2 cellular contexts compared by ENCODE assay signal in the genomic region with DNA sequence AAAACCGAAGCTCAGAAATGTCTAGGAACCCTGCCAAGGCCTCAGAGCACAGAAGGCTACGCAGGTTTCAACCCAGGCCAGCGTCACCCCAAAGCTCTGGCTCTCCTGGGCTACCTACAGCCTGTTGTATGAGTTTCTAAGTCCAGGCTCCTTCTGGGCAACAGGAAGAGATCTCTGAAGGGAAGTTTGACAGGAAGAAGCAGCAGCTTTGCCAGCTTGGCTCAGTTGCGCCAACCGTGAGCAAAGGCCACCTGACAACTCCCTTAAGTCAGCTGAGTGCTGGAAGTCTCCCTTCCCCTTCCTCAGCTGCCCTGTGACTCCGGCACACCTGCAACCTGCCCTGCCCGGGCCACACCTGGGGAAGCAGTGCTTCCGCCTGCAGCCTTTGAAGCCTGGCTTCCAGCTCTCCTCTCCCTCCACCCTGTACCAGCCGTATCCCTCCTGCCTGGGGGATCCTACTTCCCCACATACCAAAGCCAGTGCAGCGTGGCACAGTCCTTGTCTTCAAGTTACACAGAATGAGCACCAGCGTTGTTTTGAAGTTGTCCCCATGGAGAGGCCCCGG.
TF ChIP-seq lines count a peak whose summit lies in the region.

No MANE protein-coding gene starts in this region.

TF ChIP-seq in Ishikawa, 13 proteins besides CTCF, POLR2A, EP300 and RAD21 (continued from another document):
- no peak for TF ChIP-seq CEBPB (IDR thresholded peaks at IDR 0.05)
- TF ChIP-seq, protein P1, sequence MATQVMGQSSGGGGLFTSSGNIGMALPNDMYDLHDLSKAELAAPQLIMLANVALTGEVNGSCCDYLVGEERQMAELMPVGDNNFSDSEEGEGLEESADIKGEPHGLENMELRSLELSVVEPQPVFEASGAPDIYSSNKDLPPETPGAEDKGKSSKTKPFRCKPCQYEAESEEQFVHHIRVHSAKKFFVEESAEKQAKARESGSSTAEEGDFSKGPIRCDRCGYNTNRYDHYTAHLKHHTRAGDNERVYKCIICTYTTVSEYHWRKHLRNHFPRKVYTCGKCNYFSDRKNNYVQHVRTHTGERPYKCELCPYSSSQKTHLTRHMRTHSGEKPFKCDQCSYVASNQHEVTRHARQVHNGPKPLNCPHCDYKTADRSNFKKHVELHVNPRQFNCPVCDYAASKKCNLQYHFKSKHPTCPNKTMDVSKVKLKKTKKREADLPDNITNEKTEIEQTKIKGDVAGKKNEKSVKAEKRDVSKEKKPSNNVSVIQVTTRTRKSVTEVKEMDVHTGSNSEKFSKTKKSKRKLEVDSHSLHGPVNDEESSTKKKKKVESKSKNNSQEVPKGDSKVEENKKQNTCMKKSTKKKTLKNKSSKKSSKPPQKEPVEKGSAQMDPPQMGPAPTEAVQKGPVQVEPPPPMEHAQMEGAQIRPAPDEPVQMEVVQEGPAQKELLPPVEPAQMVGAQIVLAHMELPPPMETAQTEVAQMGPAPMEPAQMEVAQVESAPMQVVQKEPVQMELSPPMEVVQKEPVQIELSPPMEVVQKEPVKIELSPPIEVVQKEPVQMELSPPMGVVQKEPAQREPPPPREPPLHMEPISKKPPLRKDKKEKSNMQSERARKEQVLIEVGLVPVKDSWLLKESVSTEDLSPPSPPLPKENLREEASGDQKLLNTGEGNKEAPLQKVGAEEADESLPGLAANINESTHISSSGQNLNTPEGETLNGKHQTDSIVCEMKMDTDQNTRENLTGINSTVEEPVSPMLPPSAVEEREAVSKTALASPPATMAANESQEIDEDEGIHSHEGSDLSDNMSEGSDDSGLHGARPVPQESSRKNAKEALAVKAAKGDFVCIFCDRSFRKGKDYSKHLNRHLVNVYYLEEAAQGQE (IDR thresholded peaks at IDR 0.05; ENCODE audit: low read depth): no peak
- TF ChIP-seq, protein P2, sequence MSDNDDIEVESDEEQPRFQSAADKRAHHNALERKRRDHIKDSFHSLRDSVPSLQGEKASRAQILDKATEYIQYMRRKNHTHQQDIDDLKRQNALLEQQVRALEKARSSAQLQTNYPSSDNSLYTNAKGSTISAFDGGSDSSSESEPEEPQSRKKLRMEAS (IDR thresholded peaks at IDR 0.05): 0 out of 2 replicates have a peak, but pooled peaks have one; percentile 53
- TF ChIP-seq TEAD4 (IDR thresholded peaks at IDR 0.05): peak; percentile 30
- no peak for TF ChIP-seq EGR1 (IDR thresholded peaks at IDR 0.05)

TF ChIP-seq in HepG2, 621 proteins besides CTCF, POLR2A, EP300 and RAD21 (continued from another document):
- TF ChIP-seq, protein P3, sequence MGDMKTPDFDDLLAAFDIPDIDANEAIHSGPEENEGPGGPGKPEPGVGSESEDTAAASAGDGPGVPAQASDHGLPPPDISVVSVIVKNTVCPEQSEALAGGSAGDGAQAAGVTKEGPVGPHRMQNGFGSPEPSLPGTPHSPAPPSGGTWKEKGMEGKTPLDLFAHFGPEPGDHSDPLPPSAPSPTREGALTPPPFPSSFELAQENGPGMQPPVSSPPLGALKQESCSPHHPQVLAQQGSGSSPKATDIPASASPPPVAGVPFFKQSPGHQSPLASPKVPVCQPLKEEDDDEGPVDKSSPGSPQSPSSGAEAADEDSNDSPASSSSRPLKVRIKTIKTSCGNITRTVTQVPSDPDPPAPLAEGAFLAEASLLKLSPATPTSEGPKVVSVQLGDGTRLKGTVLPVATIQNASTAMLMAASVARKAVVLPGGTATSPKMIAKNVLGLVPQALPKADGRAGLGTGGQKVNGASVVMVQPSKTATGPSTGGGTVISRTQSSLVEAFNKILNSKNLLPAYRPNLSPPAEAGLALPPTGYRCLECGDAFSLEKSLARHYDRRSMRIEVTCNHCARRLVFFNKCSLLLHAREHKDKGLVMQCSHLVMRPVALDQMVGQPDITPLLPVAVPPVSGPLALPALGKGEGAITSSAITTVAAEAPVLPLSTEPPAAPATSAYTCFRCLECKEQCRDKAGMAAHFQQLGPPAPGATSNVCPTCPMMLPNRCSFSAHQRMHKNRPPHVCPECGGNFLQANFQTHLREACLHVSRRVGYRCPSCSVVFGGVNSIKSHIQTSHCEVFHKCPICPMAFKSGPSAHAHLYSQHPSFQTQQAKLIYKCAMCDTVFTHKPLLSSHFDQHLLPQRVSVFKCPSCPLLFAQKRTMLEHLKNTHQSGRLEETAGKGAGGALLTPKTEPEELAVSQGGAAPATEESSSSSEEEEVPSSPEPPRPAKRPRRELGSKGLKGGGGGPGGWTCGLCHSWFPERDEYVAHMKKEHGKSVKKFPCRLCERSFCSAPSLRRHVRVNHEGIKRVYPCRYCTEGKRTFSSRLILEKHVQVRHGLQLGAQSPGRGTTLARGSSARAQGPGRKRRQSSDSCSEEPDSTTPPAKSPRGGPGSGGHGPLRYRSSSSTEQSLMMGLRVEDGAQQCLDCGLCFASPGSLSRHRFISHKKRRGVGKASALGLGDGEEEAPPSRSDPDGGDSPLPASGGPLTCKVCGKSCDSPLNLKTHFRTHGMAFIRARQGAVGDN (CRISPR knock-in tag; IDR thresholded peaks at IDR 0.05): peak; percentile 50; the same call in 1 of the 2 replicates
- TF ChIP-seq DNMT3B (CRISPR knock-in tag; conservative IDR thresholded peaks at IDR 0.05): no peak
- TF ChIP-seq POGZ (CRISPR knock-in tag; IDR thresholded peaks at IDR 0.05): no peak
- no peak for TF ChIP-seq CREB1 (IDR thresholded peaks at IDR 0.05)
- TF ChIP-seq CREB1 (CRISPR knock-in tag; IDR thresholded peaks at IDR 0.05): no peak
